25 cellular contexts compared by ENCODE assay signal in the genomic region with DNA sequence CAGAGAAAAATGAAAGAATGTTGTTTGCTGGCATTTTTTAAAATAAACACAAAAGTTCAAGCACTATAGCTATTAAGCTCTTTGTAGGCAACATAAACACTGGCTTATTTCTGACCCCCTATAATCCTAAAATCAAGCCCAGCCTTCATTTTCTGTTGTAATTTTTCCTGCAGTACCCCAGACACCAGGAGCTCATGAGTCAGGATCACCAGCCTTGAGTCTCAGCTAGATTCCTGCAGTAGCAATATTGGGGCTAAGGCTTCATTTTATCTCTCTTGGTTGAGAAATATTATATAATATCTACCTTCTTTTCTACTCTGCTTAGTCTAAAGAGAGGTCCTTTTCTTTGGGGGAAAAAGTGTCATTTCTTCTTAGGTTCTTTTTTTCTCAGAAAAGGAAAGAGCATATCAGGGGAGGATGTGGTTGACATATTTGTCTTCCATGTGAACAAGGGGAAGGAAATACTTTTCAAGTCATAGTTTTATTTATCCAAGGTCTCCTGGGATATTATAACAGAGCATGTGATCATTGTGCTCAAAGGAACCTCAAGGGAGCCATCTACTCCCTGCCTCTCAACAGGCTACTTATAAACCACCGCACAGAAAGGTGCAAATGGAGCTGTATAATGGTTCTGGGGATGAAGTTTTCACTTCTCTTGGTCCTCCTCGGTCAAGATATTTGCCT.
DNase-seq lines count a peak whose midpoint lies in the region; ATAC-seq, FAIRE-seq and TF ChIP-seq lines count a peak whose summit lies in the region.
"Had no signal": no experiment of that assay in that cellular context is flagged by ENCODE, and none has a peak within 500 bp of the region (broad histone marks: within the 10 kb centered on the region; RNA-seq: fewer than 3 reads in every experiment).

No MANE protein-coding gene starts in this region.

- in situ Hi-C loops in IMR-90 (cut with MboI; ENCODE audit: low sequenced_read_pairs), result no loop called here

- no peaks in the 10 kb centered on the region for H3K79me2 ChIP-seq in H1 (ENCODE audit: control insufficient read depth in 1 of 2, insufficient read depth in 2 of 2, low read length in 2 of 2)

- H2BK15ac ChIP-seq in IMR-90 (ENCODE audit: low read depth, low read length) (peak overlapping the region; percentile 44; the same call in 1 of the 3 replicates), H1 (ENCODE audit: low read length) (no peak overlapping the region)

- H3K4me1 ChIP-seq in IMR-90 (ENCODE audit: control insufficient read depth, insufficient read depth, low read length), result peaks cover 4% of the 10 kb centered on the region
- H3K4me1 ChIP-seq in H1 (replicated peaks in 1 of 4; ENCODE audit: control insufficient read depth in 3 of 4, insufficient read depth in 4 of 4, low read length in 3 of 4), result no peaks in the 10 kb centered on the region
- H3K4me1 ChIP-seq: adrenal gland, left lung, transverse colon had no signal

- H2BK20ac ChIP-seq in IMR-90 (ENCODE audit: low read depth, low read length) (peak overlapping the region; percentile 64; the same call in 1 of the 2 replicates), H1 (ENCODE audit: low read length) (no peak overlapping the region)

- H3K9me1 ChIP-seq in IMR-90 (ENCODE audit: insufficient read depth, low read length), result peaks cover 3% of the 10 kb centered on the region

- POLR2A ChIA-PET in IMR-90 (lab: Charles Lee; ENCODE audit: unreplicated experiment), result no interaction called here
- POLR2A ChIA-PET in H1 (lab: Charles Lee; ENCODE audit: partially characterized antibody), result no interaction called here

- FAIRE-seq in H1 (lab: Jason Lieb, UNC), result no peak
- FAIRE-seq: GM18507, K562 had no signal

- no peak for TF ChIP-seq CTCF in IMR-90 (conservative IDR thresholded peaks at IDR 0.05; ENCODE audit: low read depth, low read length)
- no peak for TF ChIP-seq CTCF in H1 (IDR thresholded peaks at IDR 0.05; ENCODE audit: control extremely low read depth in 1 of 3, insufficient read depth in 1 of 3, low read depth in 1 of 3, low read length in 3 of 3)

- H3K4me2 ChIP-seq in IMR-90 (ENCODE audit: low read depth, low read length) (no peak overlapping the region; the same call in 1 of the 2 replicates), H1 (ENCODE audit: insufficient read depth in 1 of 2, low read depth in 2 of 2, low read length in 2 of 2) (no peak overlapping the region)

- no peak overlapping the region for H3K27ac ChIP-seq in IMR-90 (ENCODE audit: insufficient read depth, low read length)
- H3K27ac ChIP-seq in H1 (ENCODE audit: low read depth, low read length), result no peak overlapping the region
- H3K27ac ChIP-seq: adrenal gland, left lung, transverse colon had no signal

- ATAC-seq in IMR-90 (ENCODE audit: low read depth) (peak; percentile 80), HG03135 (IDR thresholded peaks at IDR 0.05; ENCODE audit: unreplicated experiment) (no peak), HG03280 (IDR thresholded peaks at IDR 0.05; ENCODE audit: unreplicated experiment) (no peak)
- ATAC-seq: K562; left lung; mucosa of descending colon; stimulated activated naive CD8-positive, alpha-beta T cell treated with anti-CD3 and anti-CD28 coated beads, Interleukin-15, amount 100 ng/mL, for 72 hours had no signal

- H4K20me1 ChIP-seq in IMR-90 (ENCODE audit: insufficient read depth, low read length) (no peaks in the 10 kb centered on the region), H1 (replicated peaks in 1 of 2; ENCODE audit: control insufficient read depth in 1 of 2, insufficient read depth in 2 of 2, low read length in 2 of 2) (no peaks in the 10 kb centered on the region)

- H2AK9ac ChIP-seq in IMR-90 (replicated peaks; ENCODE audit: low read depth, low read length, poor library complexity), result no peak overlapping the region

- H4K91ac ChIP-seq in IMR-90 (ENCODE audit: insufficient read depth, low read depth, low read length) (peak overlapping the region; percentile 13), H1 (replicated peaks; ENCODE audit: insufficient read length, low read length) (no peak overlapping the region)

- H2AK5ac ChIP-seq in IMR-90 (ENCODE audit: low read depth, low read length) (no peak overlapping the region), H1 (ENCODE audit: low read depth, low read length) (no peak overlapping the region)

- H3K14ac ChIP-seq in IMR-90 (replicated peaks; ENCODE audit: low read depth, low read length), result peak overlapping the region; percentile 77
- H3K14ac ChIP-seq in H1 (ENCODE audit: insufficient read length), result no peak overlapping the region

- H4K5ac ChIP-seq in IMR-90 (ENCODE audit: low read depth, low read length) (peak overlapping the region; percentile 77), H1 (ENCODE audit: insufficient read length, low read depth, low read length) (no peak overlapping the region)

- H2AFZ ChIP-seq in IMR-90 (replicated peaks; ENCODE audit: low read length, poor library complexity) (no peak overlapping the region), H1 (ENCODE audit: low read length) (0 out of 2 replicates have a peak overlapping the region, but pooled peaks have one; percentile 47)

- dilution Hi-C loops in IMR-90 (cut with HindIII; ENCODE audit: low sequenced_read_pairs, unreplicated experiment), result no loop called here

- intact Hi-C loops in IMR-90 (cut with micrococcal nuclease), result no loop called here

- H3K79me1 ChIP-seq in IMR-90 (ENCODE audit: low read depth in 1 of 2, low read length in 2 of 2) (no peaks in the 10 kb centered on the region), H1 (ENCODE audit: low read depth, low read length) (no peaks in the 10 kb centered on the region)

- H3K9me3 ChIP-seq in IMR-90 (ENCODE audit: control insufficient read depth, insufficient read depth, low read length), result no peaks in the 10 kb centered on the region
- no peaks in the 10 kb centered on the region for H3K9me3 ChIP-seq in H1 (ENCODE audit: insufficient read depth in 2 of 2, low read depth in 1 of 2, low read length in 1 of 2)
- H3K9me3 ChIP-seq: adrenal gland, mucosa of descending colon, transverse colon had no signal

- no peaks in the 10 kb centered on the region for H3K23me2 ChIP-seq in H1 (ENCODE audit: low read depth, low read length)

- H4K8ac ChIP-seq in IMR-90 (ENCODE audit: low read depth in 2 of 2, low read length in 2 of 2) (peak overlapping the region in 1 of 2 experiments; percentile 68; a peak in 1 of 4 replicates), H1 (ENCODE audit: extremely low read depth, insufficient read depth, low read length) (no peak overlapping the region)

- H3K4ac ChIP-seq in IMR-90 (ENCODE audit: low read depth, low read length) (peak overlapping the region; percentile 58), H1 (replicated peaks; ENCODE audit: insufficient read length, low read depth, low read length) (no peak overlapping the region)

- H3K27me3 ChIP-seq in IMR-90 (ENCODE audit: control insufficient read depth, insufficient read depth, low read length), result no peaks in the 10 kb centered on the region
- no peaks in the 10 kb centered on the region for H3K27me3 ChIP-seq in H1 (replicated peaks in 1 of 4; ENCODE audit: control insufficient read depth in 3 of 4, extremely low read depth in 1 of 4, insufficient read depth in 3 of 4, low read length in 3 of 4)
- H3K27me3 ChIP-seq: adrenal gland, left lung, transverse colon had no signal

- no peak overlapping the region for H3K56ac ChIP-seq in IMR-90 (ENCODE audit: extremely low read depth, insufficient read depth, low read length)
- no peak overlapping the region for H3K56ac ChIP-seq in H1 (replicated peaks; ENCODE audit: insufficient read length, low read depth, low read length)

- H2BK12ac ChIP-seq in H1 (ENCODE audit: low read depth, low read length), result no peak overlapping the region

- no peak for TF ChIP-seq EP300 in H1 (IDR thresholded peaks at IDR 0.05; ENCODE audit: borderline replicate concordance in 1 of 2, low read depth in 2 of 2, low read length in 2 of 2)

- H2BK120ac ChIP-seq in IMR-90 (ENCODE audit: low read depth, low read length), result peak overlapping the region; percentile 76
- no peak overlapping the region for H2BK120ac ChIP-seq in H1 (replicated peaks; ENCODE audit: low read depth, low read length)

- H3K23ac ChIP-seq in IMR-90 (ENCODE audit: low read depth, low read length) (peak overlapping the region; percentile 12; the same call in 1 of the 2 replicates), H1 (ENCODE audit: insufficient read length) (no peak overlapping the region)

- BruUV-seq in IMR-90 (replicated peaks; lab: Mats Ljungman, UMichigan), result no TSS peak

- WGBS in IMR-90 (ENCODE audit: extremely low coverage in 2 of 2, insufficient read length in 1 of 2), 2 experiments, result no CpG with 5 or more reads among the region's 2 CpGs
- 98% methylated on average over 2 of the region's 2 CpGs; no CpG with 5 or more reads in 1 of the 2 experiments for WGBS in H1 (ENCODE audit: extremely low coverage in 1 of 2, insufficient coverage in 1 of 2, insufficient read length in 1 of 2, insufficient replicate concordance in 2 of 2, low coverage in 1 of 2, low lambda C conversion rate in 2 of 2, missing lambda C conversion rate in 1 of 2), 2 experiments

- DNase-seq in COLO829 (ENCODE audit: low spot score) (peak; percentile 62), IMR-90 (peak; percentile 28), H1 (ENCODE audit: low read depth in 1 of 2, low spot score in 2 of 2) (no peak), lung microvascular endothelial cell (ENCODE audit: low read depth in 2 of 2) (peak; percentile 4 to 70), NCI-H2029 treated with DMSO at 0.1 percent for 48 hours (lab: John Stamatoyannopoulos, UW) (no peak)
- DNase-seq: activated B cell treated with CpG ODN at 0.5 μM for 24 hours; activated CD4-positive, alpha-beta memory T cell treated with anti-CD3 and anti-CD28 coated beads, Interleukin-2, amount 10 ng/mL, durations not matched to agents 7 days and 5 days; activated gamma-delta T cell treated with Interleukin-2 at 50 U/mL for 16 hours; activated T-cell treated with anti-CD3 and anti-CD28 coated beads for 4 hours; adrenal gland; AML-193; central memory CD4-positive, alpha-beta T cell; left lung; mucosa of descending colon; NCI-H1694; NCI-H2227 treated with DMSO at 0.1 percent for 48 hours; OCI-M1; SIG-M5; stimulated activated CD4-positive, alpha-beta T cell treated with anti-CD3 and anti-CD28 coated beads, Interleukin-4, amount 100 ng/mL, for 4 hours; stimulated activated naive CD8-positive, alpha-beta T cell treated with anti-CD3 and anti-CD28 coated beads, Interleukin-15, amount 100 ng/mL, for 72 hours; transverse colon had no signal

- CTCF ChIA-PET in IMR-90 (lab: Yijun Ruan, JAX) (interaction anchor here (0.6 to 1.2 kb wide), 2 partner anchors 15 to 44 kb away, joined by 3 to 5 read pairs; no protein-coding TSS in a partner anchor), H1 (lab: Charles Lee; ENCODE audit: partially characterized antibody) (interaction anchor here (1.4 kb wide), 1 partner anchor 144 kb away, joined by 4 read pairs; no protein-coding TSS in a partner anchor)

- H3K36me3 ChIP-seq in IMR-90 (ENCODE audit: control insufficient read depth, insufficient read depth, low read length) (no peaks in the 10 kb centered on the region), H1 (ENCODE audit: control insufficient read depth in 2 of 4, insufficient read depth in 4 of 4, low read length in 3 of 4) (no peaks in the 10 kb centered on the region)
- H3K36me3 ChIP-seq: adrenal gland, left lung, transverse colon had no signal

- H2BK5ac ChIP-seq in IMR-90 (ENCODE audit: low read depth, low read length, poor library complexity, severe bottlenecking) (peak overlapping the region; percentile 3), H1 (ENCODE audit: low read depth, low read length) (no peak overlapping the region)

- H3K9ac ChIP-seq in IMR-90 (ENCODE audit: low read depth, low read length), result no peak overlapping the region
- H3K9ac ChIP-seq in H1 (replicated peaks in 1 of 4; ENCODE audit: extremely low read depth in 1 of 4, low read depth in 3 of 4, low read length in 3 of 4), result no peak overlapping the region

- TF ChIP-seq POLR2A in IMR-90 (IDR thresholded peaks at IDR 0.05; ENCODE audit: low read depth, low read length) (no peak), H1 (IDR thresholded peaks at IDR 0.05; ENCODE audit: control extremely low read depth in 1 of 2, low read depth in 2 of 2, low read length in 2 of 2) (no peak)

- peak overlapping the region; percentile 60; the same call in 1 of the 2 replicates for H3K18ac ChIP-seq in IMR-90 (ENCODE audit: low read depth, low read length)
- no peak overlapping the region for H3K18ac ChIP-seq in H1 (ENCODE audit: extremely low read depth, low read length)

- no peak for TF ChIP-seq RAD21 in IMR-90 (IDR thresholded peaks at IDR 0.05; ENCODE audit: low read length)
- no peak for TF ChIP-seq RAD21 in H1 (IDR thresholded peaks at IDR 0.05 in 1 of 2, conservative IDR thresholded peaks at IDR 0.05 in 1 of 2; ENCODE audit: low read depth in 2 of 2, low read length in 2 of 2)

- H3K4me3 ChIP-seq in IMR-90 (ENCODE audit: insufficient read depth, low read depth, low read length), result no peak overlapping the region
- no peak overlapping the region for H3K4me3 ChIP-seq in H1 (ENCODE audit: extremely low read depth in 1 of 4, insufficient read depth in 2 of 4, low read depth in 3 of 4, low read length in 4 of 4)
- H3K4me3 ChIP-seq: adrenal gland, K562, left lung, mucosa of descending colon, transverse colon had no signal

Comparison
In these comparisons a context has a peak if more than half of its experiments do, and no peak if none do; other contexts are left out.
1. DNase-seq: peak in COLO829 (single experiment), IMR-90 (single experiment) and lung microvascular endothelial cell (2 of 2); none in H1 (0 of 2) and NCI-H2029 treated with DMSO at 0.1 percent for 48 hours (single experiment).